In the genomic region with DNA sequence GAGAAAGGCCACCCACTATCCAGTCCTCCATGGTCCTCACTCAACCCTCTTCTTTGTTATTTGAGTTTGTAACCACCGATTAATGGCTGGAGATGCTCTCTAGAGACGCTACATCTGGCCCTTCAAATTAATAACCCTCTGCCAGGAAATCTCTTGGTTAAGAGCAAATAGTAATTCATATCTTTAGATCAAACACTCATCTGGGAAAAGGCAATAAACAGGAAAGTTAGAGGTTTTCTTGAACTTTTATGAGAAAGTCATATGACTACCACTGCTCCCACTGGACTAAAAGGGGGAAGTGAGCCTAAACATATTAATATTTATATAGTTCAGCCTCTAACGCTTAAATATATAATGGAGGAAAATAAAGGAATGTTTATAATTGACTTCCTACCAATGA, we compare ENCODE assay signal across 1 cellular context.
TF ChIP-seq lines count a peak whose summit lies in the region.

No MANE protein-coding gene starts in this region.

TF ChIP-seq in GM23338, 12 proteins besides CTCF, POLR2A, EP300 and RAD21 (continued from another document):
- TF ChIP-seq ZNF114 (CRISPR knock-in tag; IDR thresholded peaks at IDR 0.05) (no peak), NANOG (IDR thresholded peaks at IDR 0.05; ENCODE audit: borderline replicate concordance) (no peak)
